8 cellular contexts compared by ENCODE assay signal in genomic region chr17:44199553-44200477, GRCh38. TPM values are rescaled to one million over a fixed set of nuclear protein-coding genes. Genes with fewer than 3 reads are reported as not detected.
DNase-seq lines count a peak whose midpoint lies in the region; ATAC-seq, FAIRE-seq and TF ChIP-seq lines count a peak whose summit lies in the region.

Gene ATXN7L3 (minus strand): TSS chr17:44199884. CDS start chr17:44198070, 1,814 bp downstream.

- TF ChIP-seq POLR2A in GM15510 (IDR thresholded peaks at IDR 0.05; ENCODE audit: borderline replicate concordance, extremely low read depth, insufficient read length), result peak; percentile 63

- intact Hi-C loops in left ventricle myocardium superior (cut with micrococcal nuclease), result no loop called here

- DNase-seq in NCI-H187 treated with DMSO at 0.1 percent for 48 hours (lab: John Stamatoyannopoulos, UW), result peak; percentile 75
- DNase-seq in T-helper 2 cell, result peak; percentile 96 to 100 (median 99)
- DNase-seq in left ventricle myocardium superior, result peak; percentile 99
- DNase-seq in pulmonary artery endothelial cell (ENCODE audit: low read depth, low spot score), result peak; percentile 93
- DNase-seq in urothelium cell line (ENCODE audit: low spot score), result peak; percentile 99

- peak; percentile 86 for FAIRE-seq in urothelium cell line (lab: Jason Lieb, UNC)

- H3K27ac ChIP-seq in angular gyrus (ENCODE audit: low read depth, low read length), result peak within 1 kb of the TSS; percentile 93

- peak; percentile 76 for ATAC-seq in HG02885 (IDR thresholded peaks at IDR 0.05; ENCODE audit: poor library complexity, unreplicated experiment)
- ATAC-seq in left ventricle myocardium superior, result peak; percentile 95

RNA-seq across cellular contexts. Expression of gene ATXN7L3, which starts in this region (rescaled TPM):
- total RNA-seq in left ventricle myocardium superior, result 36.0 TPM
- 41.1 and 50.1 TPM in 2 replicates for total RNA-seq in pulmonary artery endothelial cell

Comparison
In these comparisons a context has a peak if more than half of its experiments do, and no peak if none do; other contexts are left out.
1. Peak in every context shown above with its lines: DNase-seq, ATAC-seq and H3K27ac ChIP-seq.